21 cellular contexts compared by ENCODE assay signal in genomic region chr3:58963928-58964497, GRCh38.
"Had no signal": no experiment of that assay in that cellular context is flagged by ENCODE, and none has a peak within 500 bp of the region (broad histone marks: within the 10 kb centered on the region; RNA-seq: fewer than 3 reads in every experiment).

No MANE protein-coding gene starts in this region.

- H3K9me3 Mint-ChIP-seq: central memory CD8-positive, alpha-beta T cell; stimulated activated effector memory CD8-positive, alpha-beta T cell treated with anti-CD3 and anti-CD28 coated beads, Interleukin-12 subunit alpha, Interleukin-12 subunit beta, amount 100 ng/mL, for 72 hours; T-cell had no signal

- H3K4me3 ChIP-seq: psoas muscle, right lobe of liver had no signal

- DNase-seq: activated CD4-positive, alpha-beta T cell treated with anti-CD3 and anti-CD28 coated beads for 4 hours; activated CD8-positive, alpha-beta memory T cell treated with anti-CD3 and anti-CD28 coated beads, Interleukin-2, amount 50 U/mL, for 4 hours; activated CD8-positive, alpha-beta T cell treated with anti-CD3 and anti-CD28 coated beads, Interleukin-2, amount 10 ng/mL, durations not matched to agents 7 days and 5 days; activated gamma-delta T cell treated with Interleukin-2 at 50 U/mL for 16 hours; activated naive CD8-positive, alpha-beta T cell treated with anti-CD3 and anti-CD28 coated beads for 36 hours; activated T-cell treated with anti-CD3 and anti-CD28 coated beads, Interleukin-2, amount 50 U/mL, for 72 hours; anterior cingulate cortex; brain microvascular endothelial cell; effector CD8-positive, alpha-beta T cell; hippocampal formation; left ventricle myocardium superior; mesendoderm; nephron progenitor cell; psoas muscle; right lobe of liver; stimulated activated CD4-positive, alpha-beta T cell treated with anti-CD3 and anti-CD28 coated beads, Interleukin-1b, Interleukin-23, amount 100 ng/mL, for 48 hours; T-cell; T-helper 9 cell had no signal

- H3K4me1 Mint-ChIP-seq: activated naive CD8-positive, alpha-beta T cell treated with anti-CD3 and anti-CD28 coated beads for 36 hours; central memory CD8-positive, alpha-beta T cell; stimulated activated effector memory CD8-positive, alpha-beta T cell treated with anti-CD3 and anti-CD28 coated beads, Interleukin-12 subunit alpha, Interleukin-12 subunit beta, amount 100 ng/mL, for 72 hours; T-cell had no signal

- H3K4me3 Mint-ChIP-seq: activated CD8-positive, alpha-beta T cell treated with anti-CD3 and anti-CD28 coated beads, Interleukin-2, amount 10 ng/mL, durations not matched to agents 7 days and 5 days; activated naive CD8-positive, alpha-beta T cell treated with anti-CD3 and anti-CD28 coated beads for 36 hours; activated T-cell treated with anti-CD3 and anti-CD28 coated beads, Interleukin-2, amount 50 U/mL, for 72 hours; central memory CD8-positive, alpha-beta T cell; nephron progenitor cell; stimulated activated effector memory CD8-positive, alpha-beta T cell treated with anti-CD3 and anti-CD28 coated beads, Interleukin-12 subunit alpha, Interleukin-12 subunit beta, amount 100 ng/mL, for 72 hours; T-cell; WTC11 had no signal

- H3K4me1 ChIP-seq: psoas muscle, right lobe of liver had no signal

- H3K27me3 Mint-ChIP-seq: central memory CD8-positive, alpha-beta T cell had no signal

- H3K27ac Mint-ChIP-seq: activated CD8-positive, alpha-beta T cell treated with anti-CD3 and anti-CD28 coated beads, Interleukin-2, amount 10 ng/mL, durations not matched to agents 7 days and 5 days; activated naive CD8-positive, alpha-beta T cell treated with anti-CD3 and anti-CD28 coated beads for 36 hours; activated T-cell treated with anti-CD3 and anti-CD28 coated beads, Interleukin-2, amount 50 U/mL, for 72 hours; nephron progenitor cell; stimulated activated effector memory CD8-positive, alpha-beta T cell treated with anti-CD3 and anti-CD28 coated beads, Interleukin-12 subunit alpha, Interleukin-12 subunit beta, amount 100 ng/mL, for 72 hours; T-cell; WTC11 had no signal

- H3K36me3 ChIP-seq: brain microvascular endothelial cell, right lobe of liver had no signal

- H3K36me3 Mint-ChIP-seq: activated naive CD8-positive, alpha-beta T cell treated with anti-CD3 and anti-CD28 coated beads for 36 hours; stimulated activated effector memory CD8-positive, alpha-beta T cell treated with anti-CD3 and anti-CD28 coated beads, Interleukin-12 subunit alpha, Interleukin-12 subunit beta, amount 100 ng/mL, for 72 hours; T-cell; WTC11 had no signal

- H3K27me3 ChIP-seq: brain microvascular endothelial cell, right lobe of liver had no signal

- H3K27ac ChIP-seq: brain microvascular endothelial cell, psoas muscle, right lobe of liver had no signal

- ATAC-seq: activated CD8-positive, alpha-beta T cell treated with anti-CD3 and anti-CD28 coated beads, Interleukin-2, amount 10 ng/mL, durations not matched to agents 7 days and 5 days; activated T-cell treated with anti-CD3 and anti-CD28 coated beads, Interleukin-2, amount 50 U/mL, for 72 hours; left ventricle myocardium superior; psoas muscle; right lobe of liver; stimulated activated effector memory CD8-positive, alpha-beta T cell treated with anti-CD3 and anti-CD28 coated beads, Interleukin-12 subunit alpha, Interleukin-12 subunit beta, amount 100 ng/mL, for 72 hours; T-cell; WTC11 had no signal

- H3K9me3 ChIP-seq: right lobe of liver had no signal
